1 cellular context compared by ENCODE assay signal in genomic region chr18:23684515-23685197, GRCh38.
TF ChIP-seq lines count a peak whose summit lies in the region.

No MANE protein-coding gene starts in this region.

TF ChIP-seq in HEK293, 187 proteins besides CTCF, POLR2A, EP300 and RAD21 (continued from another document and continues in another):
- peak; percentile 96 for TF ChIP-seq ZNF692 (tag by site-specific recombination; IDR thresholded peaks at IDR 0.05)
- TF ChIP-seq ZNF416 (tag by site-specific recombination; IDR thresholded peaks at IDR 0.05): no peak
- no peak for TF ChIP-seq MEIS1 (CRISPR knock-in tag; IDR thresholded peaks at IDR 0.05; ENCODE audit: borderline replicate concordance)
- TF ChIP-seq ZNF2 (tag by site-specific recombination; IDR thresholded peaks at IDR 0.05): no peak
- peak; percentile 99 for TF ChIP-seq GLI2 (tag by site-specific recombination; IDR thresholded peaks at IDR 0.05; ENCODE audit: borderline replicate concordance, low read depth)
- TF ChIP-seq ZNF843 (tag by site-specific recombination; IDR thresholded peaks at IDR 0.05): peak; percentile 100
- no peak; the same call in 1 of the 2 replicates for TF ChIP-seq ZNF280D (tag by site-specific recombination; IDR thresholded peaks at IDR 0.05)
- TF ChIP-seq ZNF558 (tag by site-specific recombination; IDR thresholded peaks at IDR 0.05): 0 out of 2 replicates have a peak, but pooled peaks have one; percentile 21
- no peak for TF ChIP-seq ZNF785 (tag by site-specific recombination; IDR thresholded peaks at IDR 0.05)
- TF ChIP-seq ZBTB48 (tag by site-specific recombination; IDR thresholded peaks at IDR 0.05): no peak
- TF ChIP-seq ZNF394 (tag by site-specific recombination; IDR thresholded peaks at IDR 0.05; ENCODE audit: borderline replicate concordance): peak; percentile 49; the same call in 1 of the 2 replicates
- peak; percentile 70; the same call in 1 of the 2 replicates for TF ChIP-seq ZNF664 (tag by site-specific recombination; IDR thresholded peaks at IDR 0.05)
- peak; percentile 71 for TF ChIP-seq ZNF398 (tag by site-specific recombination; IDR thresholded peaks at IDR 0.05)
- no peak for TF ChIP-seq ZNF157 (tag by site-specific recombination; IDR thresholded peaks at IDR 0.05)
- TF ChIP-seq ZNF140 (tag by site-specific recombination; IDR thresholded peaks at IDR 0.05): peak; percentile 38; the same call in 1 of the 2 replicates
- no peak for TF ChIP-seq YY1 (tag by site-specific recombination; IDR thresholded peaks at IDR 0.05)
- peak; percentile 24; the same call in 1 of the 2 replicates for TF ChIP-seq SP7 (tag by site-specific recombination; IDR thresholded peaks at IDR 0.05)
- TF ChIP-seq ZNF549 (tag by site-specific recombination; IDR thresholded peaks at IDR 0.05): no peak
- peak; percentile 75; the same call in 1 of the 2 replicates for TF ChIP-seq INSM2 (tag by site-specific recombination; IDR thresholded peaks at IDR 0.05)
- TF ChIP-seq ZBTB10 (tag by site-specific recombination; IDR thresholded peaks at IDR 0.05): no peak
- TF ChIP-seq ZNF214 (tag by site-specific recombination; IDR thresholded peaks at IDR 0.05; ENCODE audit: borderline replicate concordance): no peak
- no peak for TF ChIP-seq ZNF654 (tag by site-specific recombination; IDR thresholded peaks at IDR 0.05; ENCODE audit: low read depth)
- TF ChIP-seq ZFP37 (tag by site-specific recombination; IDR thresholded peaks at IDR 0.05): no peak
- peak; percentile 69; the same call in 1 of the 2 replicates for TF ChIP-seq KLF7 (tag by site-specific recombination; IDR thresholded peaks at IDR 0.05; ENCODE audit: borderline replicate concordance)
- peak; percentile 91 for TF ChIP-seq TCF7L2 (IDR thresholded peaks at IDR 0.05; ENCODE audit: borderline replicate concordance, low read depth, low read length)
- no peak; the same call in 1 of the 2 replicates for TF ChIP-seq ZNF792 (tag by site-specific recombination; IDR thresholded peaks at IDR 0.05)
- TF ChIP-seq HOXA7 (CRISPR knock-in tag; IDR thresholded peaks at IDR 0.05; ENCODE audit: borderline replicate concordance): no peak
- peak; percentile 94 for TF ChIP-seq KLF16 (tag by site-specific recombination; IDR thresholded peaks at IDR 0.05)
- 0 out of 2 replicates have a peak, but pooled peaks have one; percentile 60 for TF ChIP-seq ZNF112 (tag by site-specific recombination; IDR thresholded peaks at IDR 0.05)
- no peak for TF ChIP-seq ZNF184 (tag by site-specific recombination; IDR thresholded peaks at IDR 0.05)
- TF ChIP-seq ZNF426 (tag by site-specific recombination; IDR thresholded peaks at IDR 0.05): peak; percentile 19
- peak; percentile 80 for TF ChIP-seq KLF10 (tag by site-specific recombination; IDR thresholded peaks at IDR 0.05)
- TF ChIP-seq SP2 (tag by site-specific recombination; IDR thresholded peaks at IDR 0.05): no peak
- no peak for TF ChIP-seq ZNF747 (tag by site-specific recombination; IDR thresholded peaks at IDR 0.05)
- TF ChIP-seq ZNF624 (tag by site-specific recombination; IDR thresholded peaks at IDR 0.05): no peak
- TF ChIP-seq ZSCAN18 (tag by site-specific recombination; IDR thresholded peaks at IDR 0.05): 0 out of 2 replicates have a peak, but pooled peaks have one; percentile 20
- TF ChIP-seq EGR2 (tag by site-specific recombination; IDR thresholded peaks at IDR 0.05; ENCODE audit: low read depth): no peak
- TF ChIP-seq GFI1B (tag by site-specific recombination; IDR thresholded peaks at IDR 0.05): 0 out of 2 replicates have a peak, but pooled peaks have one; percentile 35
- no peak for TF ChIP-seq PATZ1 (tag by site-specific recombination; IDR thresholded peaks at IDR 0.05)
- TF ChIP-seq ZNF600 (tag by site-specific recombination; IDR thresholded peaks at IDR 0.05): no peak
- TF ChIP-seq ZNF362 (tag by site-specific recombination; IDR thresholded peaks at IDR 0.05): peak; percentile 59; the same call in 1 of the 2 replicates
- TF ChIP-seq KLF9 (tag by site-specific recombination; IDR thresholded peaks at IDR 0.05; ENCODE audit: low read depth): no peak
- peak; percentile 68; the same call in 1 of the 2 replicates for TF ChIP-seq ZNF10 (tag by site-specific recombination; IDR thresholded peaks at IDR 0.05)
- TF ChIP-seq ZNF433 (tag by site-specific recombination; IDR thresholded peaks at IDR 0.05; ENCODE audit: low read depth): no peak
- TF ChIP-seq ZNF513 (tag by site-specific recombination; IDR thresholded peaks at IDR 0.05): peak; percentile 36; the same call in 1 of the 2 replicates
